In genomic region chr5:74316064-74316586, GRCh38 we compare ENCODE assay signal across 8 cellular contexts.
DNase-seq lines count a peak whose midpoint lies in the region; ATAC-seq and TF ChIP-seq lines count a peak whose summit lies in the region.

No MANE protein-coding gene starts in this region.

- H3K27me3 Mint-ChIP-seq in endodermal cell (ENCODE audit: insufficient read depth) = peaks cover 1% of the 10 kb centered on the region

- H3K4me1 ChIP-seq in endodermal cell (ENCODE audit: control insufficient read depth, insufficient read depth, low read length) = peaks cover 9% of the 10 kb centered on the region

- H3K27ac ChIP-seq in AG04450 (ENCODE audit: low read depth, low read length) (peak overlapping the region; percentile 94), endodermal cell (ENCODE audit: low read depth, low read length) (peak overlapping the region; percentile 50)

- H3K9me3 ChIP-seq in AG04450 (ENCODE audit: control insufficient read depth, insufficient read depth, low read length) (no peaks in the 10 kb centered on the region), endodermal cell (ENCODE audit: control insufficient read depth, low read length) (no peaks in the 10 kb centered on the region)

- no peaks in the 10 kb centered on the region for H3K36me3 Mint-ChIP-seq in endodermal cell (ENCODE audit: low read depth)

- TF ChIP-seq CTCF in AG04450 (IDR thresholded peaks at IDR 0.05; ENCODE audit: low read depth, low read length) (no peak), endodermal cell (conservative IDR thresholded peaks at IDR 0.05) (no peak), retinal pigment epithelial cell (conservative IDR thresholded peaks at IDR 0.05; ENCODE audit: low read depth, low read length) (no peak)

- peak; percentile 56 for ATAC-seq in GM19023 (IDR thresholded peaks at IDR 0.05; ENCODE audit: unreplicated experiment)

- H3K27ac Mint-ChIP-seq in endodermal cell = no peak overlapping the region

- no peak overlapping the region for H3K4me3 Mint-ChIP-seq in endodermal cell

- H3K4me3 ChIP-seq in AG04450 (ENCODE audit: low read depth, low read length) (no peak overlapping the region), endodermal cell (ENCODE audit: low read length) (no peak overlapping the region), retinal pigment epithelial cell (ENCODE audit: low read length) (no peak overlapping the region)

- no peaks in the 10 kb centered on the region for H3K36me3 ChIP-seq in endodermal cell (ENCODE audit: control insufficient read depth, insufficient read depth, low read length)

- WGBS in endodermal cell (ENCODE audit: insufficient coverage in 1 of 2, insufficient read length in 1 of 2), 2 experiments = 70 to 75% methylated on average over 2 to 3 of the region's 3 CpGs

- no peak overlapping the region for H3K9ac ChIP-seq in endodermal cell (ENCODE audit: extremely low read depth, low read length, poor library complexity, severe bottlenecking)

- peak; percentile 89 for DNase-seq in AG04450 (ENCODE audit: low read depth, low spot score)
- DNase-seq in NCI-H526 (lab: John Stamatoyannopoulos, UW) = peak; percentile 56 to 63
- DNase-seq in endodermal cell = peak; percentile 80
- peak; percentile 87 for DNase-seq in retinal pigment epithelial cell (ENCODE audit: low read depth)
- no peak for DNase-seq in NCI-H1436 treated with DMSO at 0.1 percent for 48 hours (lab: John Stamatoyannopoulos, UW)
- no peak for DNase-seq in NCI-H345 treated with DMSO at 0.1 percent for 48 hours (lab: John Stamatoyannopoulos, UW; ENCODE audit: unreplicated experiment)
- no peak for DNase-seq in activated gamma-delta T cell (lab: John Stamatoyannopoulos, UW)

- no peaks in the 10 kb centered on the region for H3K9me3 Mint-ChIP-seq in endodermal cell

- POLR2A ChIA-PET in AG04450 (lab: Yijun Ruan, JAX) = interaction anchor here (1.3 kb wide), 1 partner anchor 325 kb away, joined by 3 read pairs; the partner anchor contains the start of gene ENC1

- CTCF ChIA-PET in AG04450 (lab: Charles Lee) = interaction anchor here (0.9 kb wide), 1 partner anchor 324 kb away, joined by 3 read pairs; no protein-coding TSS in a partner anchor

- H3K27me3 ChIP-seq in AG04450 (ENCODE audit: control insufficient read depth, insufficient read depth, low read length) = no peaks in the 10 kb centered on the region
- no peaks in the 10 kb centered on the region for H3K27me3 ChIP-seq in endodermal cell (ENCODE audit: control insufficient read depth, insufficient read depth, low read length, poor library complexity, severe bottlenecking)

- peaks cover 12% of the 10 kb centered on the region for H3K4me1 Mint-ChIP-seq in endodermal cell

Comparison
In these comparisons a context has a peak if more than half of its experiments do, and no peak if none do; other contexts are left out.
1. DNase-seq: peak in AG04450 (single experiment), NCI-H526 (2 of 2), endodermal cell (single experiment) and retinal pigment epithelial cell (single experiment); none in NCI-H1436 treated with DMSO at 0.1 percent for 48 hours (single experiment), NCI-H345 treated with DMSO at 0.1 percent for 48 hours (single experiment) and activated gamma-delta T cell (single experiment).